In the genomic region with DNA sequence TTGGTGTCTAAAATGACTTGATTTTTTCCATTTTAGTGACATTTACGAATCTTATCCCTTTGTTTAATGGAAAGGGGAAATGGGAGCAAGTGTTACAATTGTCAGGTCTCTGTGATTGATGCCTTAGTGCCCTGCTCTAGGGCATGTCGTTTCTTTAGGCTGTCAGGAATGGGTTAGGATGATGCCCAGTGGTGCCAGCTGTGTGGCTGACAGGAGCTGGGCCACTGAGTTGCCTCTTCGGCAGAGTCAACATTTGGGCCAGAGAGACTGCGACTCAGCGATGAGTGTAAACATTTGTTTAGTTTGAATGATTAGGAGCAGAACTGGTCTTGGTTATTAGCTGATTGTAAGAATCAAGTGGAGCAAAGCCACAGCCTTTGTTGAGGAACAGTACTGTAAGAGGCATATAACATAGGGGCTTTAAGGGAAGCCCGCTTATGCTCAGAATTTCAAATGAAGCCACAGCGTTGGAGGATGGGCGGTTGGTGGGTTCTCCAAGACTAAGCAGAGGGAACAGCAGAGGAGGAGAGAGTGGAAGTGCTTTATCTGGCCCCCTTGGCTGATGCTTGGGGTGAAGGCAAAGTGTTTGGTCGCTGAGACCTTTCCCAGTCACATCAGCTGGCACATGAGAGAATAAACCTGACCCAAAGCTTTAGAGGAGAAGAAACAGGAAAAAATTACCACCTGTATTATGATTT, we compare ENCODE assay signal across 18 cellular contexts.
A peak's percentile ranks its signal among the peaks of the same experiment; 100 is the strongest.
DNase-seq lines count a peak whose midpoint lies in the region; ATAC-seq, FAIRE-seq and TF ChIP-seq lines count a peak whose summit lies in the region.
"Had no signal": no experiment of that assay in that cellular context is flagged by ENCODE, and none has a peak within 500 bp of the region (broad histone marks: within the 10 kb centered on the region; RNA-seq: fewer than 3 reads in every experiment).

No MANE protein-coding gene starts in this region.

- peak; percentile 16 for DNase-seq in COR-L47 (lab: John Stamatoyannopoulos, UW)
- no peak for DNase-seq in H54 (ENCODE audit: insufficient read length, low spot score)
- DNase-seq in SK-N-MC (ENCODE audit: low read depth, low spot score): no peak
- DNase-seq in mesothelial cell of epicardium (ENCODE audit: low spot score in 2 of 2, unreplicated experiment in 2 of 2): no peak
- DNase-seq in dedifferentiated amniotic fluid mesenchymal stem cell (ENCODE audit: extremely low spot score): no peak
- DNase-seq in SKM-1 (lab: John Stamatoyannopoulos, UW; ENCODE audit: unreplicated experiment): no peak
- DNase-seq in stimulated activated naive CD4-positive, alpha-beta T cell (lab: John Stamatoyannopoulos, UW): no peak
- DNase-seq: activated T-cell treated with anti-CD3 and anti-CD28 coated beads, Interleukin-2, amount 50 U/mL, for 48 hours; central memory CD4-positive, alpha-beta T cell; mucosa of descending colon; MV-4-11; NCI-H524; psoas muscle; thyroid gland had no signal

- no peaks in the 10 kb centered on the region for H3K36me3 ChIP-seq in SK-N-MC (ENCODE audit: insufficient read depth, low read length)
- H3K36me3 ChIP-seq: BLaER1 treated with 17β-estradiol and CSF1 and Interleukin-3, amounts not matched to agents 10 nM and 100 nM; thyroid gland had no signal

- no peaks in the 10 kb centered on the region for H3K36me3 Mint-ChIP-seq in mesothelial cell of epicardium

- peak overlapping the region; percentile 51 for H3K27ac ChIP-seq in SK-N-MC
- H3K27ac ChIP-seq: BLaER1 treated with 17β-estradiol and CSF1 and Interleukin-3, amounts not matched to agents 10 nM and 100 nM; psoas muscle; thyroid gland had no signal

- peak; percentile 57 for FAIRE-seq in H54 (lab: Jason Lieb, UNC)
- FAIRE-seq: endothelial cell of umbilical vein had no signal

- TF ChIP-seq POLR2A in H54 (IDR thresholded peaks at IDR 0.05; ENCODE audit: low read depth, low read length): no peak

- peaks cover 60% of the 10 kb centered on the region for H3K4me1 Mint-ChIP-seq in mesothelial cell of epicardium

- H3K27ac Mint-ChIP-seq in mesothelial cell of epicardium: peak overlapping the region; percentile 41
- H3K27ac Mint-ChIP-seq: T-helper 2 cell treated with Interferon-gamma antibody and Interleukin-4, amounts not matched to agents 5 μg/mL and 100 μg/mL, for 36 hours had no signal

- 0 out of 2 replicates have a peak overlapping the region, but pooled peaks have one; percentile 26 for H3K4me3 ChIP-seq in SK-N-MC
- H3K4me3 ChIP-seq: BLaER1 treated with 17β-estradiol and CSF1 and Interleukin-3, amounts not matched to agents 10 nM and 100 nM; mucosa of descending colon; psoas muscle; thyroid gland had no signal

- no peak for ATAC-seq in HG03442 (IDR thresholded peaks at IDR 0.05; ENCODE audit: unreplicated experiment)
- ATAC-seq: mucosa of descending colon, psoas muscle had no signal

- no peaks in the 10 kb centered on the region for H3K9me3 Mint-ChIP-seq in mesothelial cell of epicardium
- H3K9me3 Mint-ChIP-seq: T-helper 2 cell treated with Interferon-gamma antibody and Interleukin-4, amounts not matched to agents 5 μg/mL and 100 μg/mL, for 36 hours had no signal

- peak overlapping the region; percentile 18 for H3K9ac ChIP-seq in SK-N-MC (ENCODE audit: insufficient read length)
- H3K9ac ChIP-seq: BLaER1 treated with 17β-estradiol and CSF1 and Interleukin-3, amounts not matched to agents 10 nM and 100 nM had no signal

- TF ChIP-seq CTCF in mesothelial cell of epicardium (IDR thresholded peaks at IDR 0.05; ENCODE audit: unreplicated experiment): no peak

- no peak overlapping the region for H3K4me3 Mint-ChIP-seq in mesothelial cell of epicardium
- H3K4me3 Mint-ChIP-seq: T-helper 2 cell treated with Interferon-gamma antibody and Interleukin-4, amounts not matched to agents 5 μg/mL and 100 μg/mL, for 36 hours had no signal

- no peaks in the 10 kb centered on the region for H3K27me3 Mint-ChIP-seq in mesothelial cell of epicardium (ENCODE audit: low read depth)

- H3K9me3 ChIP-seq in SK-N-MC (ENCODE audit: low read depth, low read length): no peaks in the 10 kb centered on the region
- H3K9me3 ChIP-seq: BLaER1 treated with 17β-estradiol and CSF1 and Interleukin-3, amounts not matched to agents 10 nM and 100 nM; mucosa of descending colon; psoas muscle; thyroid gland had no signal
